ENCODE assay signal across 8 cellular contexts in genomic region chr3:52055537-52056351, GRCh38. TPM values are rescaled to one million over a fixed set of nuclear protein-coding genes. Genes with fewer than 3 reads are reported as not detected.
DNase-seq lines count a peak whose midpoint lies in the region; ATAC-seq and TF ChIP-seq lines count a peak whose summit lies in the region.

No MANE protein-coding gene starts in this region.

- no peaks in the 10 kb centered on the region for H3K27me3 ChIP-seq in subcutaneous abdominal adipose tissue (ENCODE audit: control insufficient read depth in 5 of 5, insufficient read depth in 4 of 5, low read length in 5 of 5)

- ATAC-seq in GM21381 (IDR thresholded peaks at IDR 0.05; ENCODE audit: unreplicated experiment) = peak; percentile 15
- peak; percentile 14 for ATAC-seq in effector memory CD8-positive, alpha-beta T cell (replicated peaks)
- peak; percentile 6 for ATAC-seq in mucosa of descending colon
- ATAC-seq in GM21447 (IDR thresholded peaks at IDR 0.05; ENCODE audit: unreplicated experiment) = no peak

- no peaks in the 10 kb centered on the region for H3K9me3 Mint-ChIP-seq in effector memory CD8-positive, alpha-beta T cell

- H3K27ac Mint-ChIP-seq in effector memory CD8-positive, alpha-beta T cell = peak overlapping the region; percentile 94 to 96

- H3K4me1 ChIP-seq in mucosa of descending colon (ENCODE audit: low read depth) (peaks cover 46% of the 10 kb centered on the region), subcutaneous abdominal adipose tissue (ENCODE audit: control insufficient read depth in 5 of 5, insufficient read depth in 5 of 5, low read length in 5 of 5) (peaks cover 16 to 67% (median 59%) of the 10 kb centered on the region in 5 donors)

- no peaks in the 10 kb centered on the region for H3K9me3 ChIP-seq in KOPT-K1 (ENCODE audit: insufficient read depth, low read length, poor library complexity, severe bottlenecking)
- no peaks in the 10 kb centered on the region for H3K9me3 ChIP-seq in mucosa of descending colon
- no peaks in the 10 kb centered on the region for H3K9me3 ChIP-seq in subcutaneous abdominal adipose tissue (ENCODE audit: control insufficient read depth in 5 of 5, low read length in 5 of 5)

- peak overlapping the region in 4 of 5 donors; percentile 64 to 90 (median 83) for H3K9ac ChIP-seq in subcutaneous abdominal adipose tissue (ENCODE audit: low read length in 5 of 5)

- H3K36me3 Mint-ChIP-seq in effector memory CD8-positive, alpha-beta T cell (ENCODE audit: insufficient read depth) = peaks cover 56% of the 10 kb centered on the region

- H3K4me3 ChIP-seq in mucosa of descending colon = peak overlapping the region; percentile 44
- peak overlapping the region; percentile 69 to 88 (median 83) for H3K4me3 ChIP-seq in subcutaneous abdominal adipose tissue (ENCODE audit: low read depth in 1 of 5, low read length in 5 of 5)

- H3K27ac ChIP-seq in KOPT-K1 (ENCODE audit: low read depth, low read length, poor library complexity, severe bottlenecking) = peak overlapping the region; percentile 57
- H3K27ac ChIP-seq in subcutaneous abdominal adipose tissue (ENCODE audit: low read depth, low read length) = peak overlapping the region; percentile 46

- H3K4me1 Mint-ChIP-seq in effector memory CD8-positive, alpha-beta T cell (ENCODE audit: low read depth in 2 of 2) = peaks cover 32 to 55% of the 10 kb centered on the region in 2 donors

- intact Hi-C loops in mucosa of descending colon (cut with DNase I, micrococcal nuclease) = no loop called here

- no peaks in the 10 kb centered on the region for H3K27me3 Mint-ChIP-seq in effector memory CD8-positive, alpha-beta T cell

- no peak for TF ChIP-seq CTCF in mucosa of descending colon (IDR thresholded peaks at IDR 0.05)

- peak; percentile 28 for DNase-seq in COR-L47 (lab: John Stamatoyannopoulos, UW)
- DNase-seq in activated CD4-positive, alpha-beta T cell treated with anti-CD3 and anti-CD28 coated beads, Interleukin-2, amount 50 U/mL, for 1 hour = peak; percentile 41
- DNase-seq in effector memory CD8-positive, alpha-beta T cell = peak; percentile 23 to 47 (median 28)
- DNase-seq in mucosa of descending colon = peak; percentile 40 to 78 (median 70)

- peak overlapping the region; percentile 91 to 96 for H3K4me3 Mint-ChIP-seq in effector memory CD8-positive, alpha-beta T cell

- H3K36me3 ChIP-seq in KOPT-K1 (ENCODE audit: insufficient read depth, low read length) (peaks cover 37% of the 10 kb centered on the region), mucosa of descending colon (ENCODE audit: low read depth) (no peaks in the 10 kb centered on the region), subcutaneous abdominal adipose tissue (ENCODE audit: control insufficient read depth in 5 of 5, insufficient read depth in 5 of 5, low read length in 5 of 5) (peaks cover 0 to 27% (median 20%) of the 10 kb centered on the region in 5 donors)

RNA-seq across cellular contexts. Expression of gene DUSP7, which starts 0.6 kb away (rescaled TPM):
- 10 to 100 TPM in 1 of 3 donors, 1 to 10 TPM in 2; 6.9 to 12.3 (median 8.0) TPM for total RNA-seq in mucosa of descending colon
